Comparison of ENCODE assay signal across 33 cellular contexts in genomic region chr19:33497778-33498175, GRCh38.
"Had no signal": no experiment of that assay in that cellular context is flagged by ENCODE, and none has a peak within 500 bp of the region (broad histone marks: within the 10 kb centered on the region; RNA-seq: fewer than 3 reads in every experiment).

No MANE protein-coding gene starts in this region.

- ATAC-seq: activated naive CD8-positive, alpha-beta T cell treated with anti-CD3 and anti-CD28 coated beads, Interleukin-2, amount 50 U/mL, for 24 hours; PC-3 had no signal

- H3K4me3 ChIP-seq: Peyer's patch, SJSA1 had no signal

- H3K4me1 ChIP-seq: Peyer's patch, SJSA1 had no signal

- H3K9ac ChIP-seq: KMS-11 had no signal

- H3K9me3 ChIP-seq: Peyer's patch, SJSA1 had no signal

- DNase-seq: activated B cell treated with CpG ODN at 0.5 μM for 24 hours; activated CD4-positive, alpha-beta memory T cell treated with anti-CD3 and anti-CD28 coated beads for 36 hours; activated CD4-positive, alpha-beta T cell treated with anti-CD3 and anti-CD28 coated beads for 4 hours; activated CD4-positive, alpha-beta T cell treated with anti-CD3 and anti-CD28 coated beads, Interleukin-2, amount 50 U/mL, for 1 hour; activated CD4-positive, CD25-positive, alpha-beta regulatory T cell treated with anti-CD3 and anti-CD28 coated beads, Interleukin-2, amount 50 U/mL, for 72 hours; activated CD8-positive, alpha-beta memory T cell treated with anti-CD3 and anti-CD28 coated beads, Interleukin-2, amount 50 U/mL, for 4 hours; activated effector memory CD4-positive, alpha-beta T cell treated with Interleukin-2 at 50 U/mL for 16 hours; activated naive CD4-positive, alpha-beta T cell treated with anti-CD3 and anti-CD28 coated beads, Interleukin-2, amount 10 ng/mL, durations not matched to agents 7 days and 5 days; activated naive CD8-positive, alpha-beta T cell treated with anti-CD3 and anti-CD28 coated beads, Interleukin-2, amount 50 U/mL, for 24 hours; activated T-cell treated with anti-CD3 and anti-CD28 coated beads, Interleukin-2, amount 50 U/mL, for 48 hours; anterior cingulate cortex; brain microvascular endothelial cell; MM.1S; MV-4-11; NCI-H1092; NCI-H1436 treated with DMSO at 0.1 percent for 48 hours; NCI-H1694 treated with DMSO at 0.1 percent for 48 hours; NCI-H2029; NCI-H510A; NCI-H526; NCI-H748 treated with DMSO at 0.1 percent for 48 hours; NK-92 treated with Interleukin-12 subunit alpha and Interleukin-12 subunit beta, amount 100 ng/mL, for 24 hours; PC-3; RPMI8226; SHP77 treated with DMSO at 0.1 percent for 48 hours; SW 1271; T-helper 1 cell; T-helper 2 cell; T-helper 9 cell had no signal

- H3K4me2 ChIP-seq: KMS-11 had no signal

- H3K27me3 ChIP-seq: brain microvascular endothelial cell, Peyer's patch, SJSA1 had no signal

- H3K27ac ChIP-seq: brain microvascular endothelial cell, KMS-11, Peyer's patch, SJSA1, VCaP had no signal
